8 cellular contexts compared by ENCODE assay signal in genomic region chr3:134794950-134795775, GRCh38. TPM values are rescaled to one million over a fixed set of nuclear protein-coding genes. Genes with fewer than 3 reads are reported as not detected.
DNase-seq lines count a peak whose midpoint lies in the region; ATAC-seq and TF ChIP-seq lines count a peak whose summit lies in the region.

Gene EPHB1 (plus strand): TSS chr3:134795260.

- peaks cover 20% of the 10 kb centered on the region for H3K4me1 Mint-ChIP-seq in activated CD8-positive, alpha-beta T cell treated with anti-CD3 and anti-CD28 coated beads, Interleukin-2, amount 10 ng/mL, durations not matched to agents 7 days and 5 days (ENCODE audit: low read depth)
- peaks cover 12% of the 10 kb centered on the region for H3K4me1 Mint-ChIP-seq in stimulated activated effector memory CD8-positive, alpha-beta T cell treated with anti-CD3 and anti-CD28 coated beads, Interleukin-12 subunit alpha, Interleukin-12 subunit beta, amount 100 ng/mL, for 72 hours

- POLR2A ChIA-PET in activated CD8-positive, alpha-beta T cell treated with anti-CD3 and anti-CD28 coated beads, Interleukin-2, amount 10 ng/mL, durations not matched to agents 7 days and 5 days (lab: Charles Lee): no interaction called here

- no peak within 1 kb of the TSS for H3K27ac Mint-ChIP-seq in activated CD8-positive, alpha-beta T cell treated with anti-CD3 and anti-CD28 coated beads, Interleukin-2, amount 10 ng/mL, durations not matched to agents 7 days and 5 days
- no peak within 1 kb of the TSS for H3K27ac Mint-ChIP-seq in stimulated activated effector memory CD8-positive, alpha-beta T cell treated with anti-CD3 and anti-CD28 coated beads, Interleukin-12 subunit alpha, Interleukin-12 subunit beta, amount 100 ng/mL, for 72 hours

- TF ChIP-seq CTCF in epithelial cell of esophagus (IDR thresholded peaks at IDR 0.05; ENCODE audit: insufficient read depth, low read depth, low read length, missing control alignments): peak; percentile 64

- no peaks in the 10 kb centered on the region for H3K9me3 Mint-ChIP-seq in activated CD8-positive, alpha-beta T cell treated with anti-CD3 and anti-CD28 coated beads, Interleukin-2, amount 10 ng/mL, durations not matched to agents 7 days and 5 days (ENCODE audit: insufficient read depth)
- no peaks in the 10 kb centered on the region for H3K9me3 Mint-ChIP-seq in stimulated activated effector memory CD8-positive, alpha-beta T cell treated with anti-CD3 and anti-CD28 coated beads, Interleukin-12 subunit alpha, Interleukin-12 subunit beta, amount 100 ng/mL, for 72 hours

- no peaks in the 10 kb centered on the region for H3K36me3 Mint-ChIP-seq in activated CD8-positive, alpha-beta T cell treated with anti-CD3 and anti-CD28 coated beads, Interleukin-2, amount 10 ng/mL, durations not matched to agents 7 days and 5 days (ENCODE audit: low read depth)
- H3K36me3 Mint-ChIP-seq in stimulated activated effector memory CD8-positive, alpha-beta T cell treated with anti-CD3 and anti-CD28 coated beads, Interleukin-12 subunit alpha, Interleukin-12 subunit beta, amount 100 ng/mL, for 72 hours: no peaks in the 10 kb centered on the region

- peaks cover 52% of the 10 kb centered on the region for H3K27me3 Mint-ChIP-seq in activated CD8-positive, alpha-beta T cell treated with anti-CD3 and anti-CD28 coated beads, Interleukin-2, amount 10 ng/mL, durations not matched to agents 7 days and 5 days (ENCODE audit: low read depth)

- CTCF ChIA-PET in activated CD8-positive, alpha-beta T cell treated with anti-CD3 and anti-CD28 coated beads, Interleukin-2, amount 10 ng/mL, durations not matched to agents 7 days and 5 days (lab: Charles Lee): interaction anchor here (0.5 to 2.3 kb wide), 20 partner anchors 8 to 1253 kb away, joined by 3 to 18 read pairs (median 3); no protein-coding TSS in a partner anchor

- DNase-seq in D341Med (ENCODE audit: low spot score) (peak; percentile 91), NCI-H69 (lab: John Stamatoyannopoulos, UW) (peak; percentile 96), epithelial cell of esophagus (ENCODE audit: low read depth) (peak; percentile 80), middle frontal gyrus (ENCODE audit: extremely low spot score, low spot score) (peak; percentile 77)
- DNase-seq in activated CD8-positive, alpha-beta T cell treated with anti-CD3 and anti-CD28 coated beads, Interleukin-2, amount 10 ng/mL, durations not matched to agents 7 days and 5 days: peak; percentile 87
- DNase-seq in stimulated activated effector memory CD8-positive, alpha-beta T cell treated with anti-CD3 and anti-CD28 coated beads, Interleukin-12 subunit alpha, Interleukin-12 subunit beta, amount 100 ng/mL, for 72 hours (ENCODE audit: low spot score in 2 of 2): peak; percentile 35 to 81

- H3K4me3 Mint-ChIP-seq in activated CD8-positive, alpha-beta T cell treated with anti-CD3 and anti-CD28 coated beads, Interleukin-2, amount 10 ng/mL, durations not matched to agents 7 days and 5 days: peak within 1 kb of the TSS; percentile 87
- peak within 1 kb of the TSS; percentile 65 for H3K4me3 Mint-ChIP-seq in stimulated activated effector memory CD8-positive, alpha-beta T cell treated with anti-CD3 and anti-CD28 coated beads, Interleukin-12 subunit alpha, Interleukin-12 subunit beta, amount 100 ng/mL, for 72 hours

- peak; percentile 71 for ATAC-seq in GM19467 (IDR thresholded peaks at IDR 0.05; ENCODE audit: unreplicated experiment)
- ATAC-seq in HG03575 (IDR thresholded peaks at IDR 0.05; ENCODE audit: extremely low read depth, insufficient number of reproducible peaks, low FRiP score, unreplicated experiment): peak; percentile 93
- peak; percentile 88 for ATAC-seq in activated CD8-positive, alpha-beta T cell treated with anti-CD3 and anti-CD28 coated beads, Interleukin-2, amount 10 ng/mL, durations not matched to agents 7 days and 5 days
- ATAC-seq in stimulated activated effector memory CD8-positive, alpha-beta T cell treated with anti-CD3 and anti-CD28 coated beads, Interleukin-12 subunit alpha, Interleukin-12 subunit beta, amount 100 ng/mL, for 72 hours: peak; percentile 68

- peak within 1 kb of the TSS; percentile 20 for H3K4me3 ChIP-seq in epithelial cell of esophagus (ENCODE audit: low read length)

RNA-seq across cellular contexts. Expression of gene EPHB1, which starts in this region (rescaled TPM):
- 1 to 10 TPM; 1.1 to 1.4 TPM for total RNA-seq in activated CD8-positive, alpha-beta T cell treated with anti-CD3 and anti-CD28 coated beads, Interleukin-2, amount 10 ng/mL, durations not matched to agents 7 days and 5 days

Comparison
In these comparisons a context has a peak if more than half of its experiments do, and no peak if none do; other contexts are left out.
1. Peak in every context shown above with its lines: DNase-seq, ATAC-seq and H3K4me3 ChIP-seq.